Comparison of ENCODE assay signal across 26 cellular contexts in genomic region chr22:19371893-19372292, GRCh38.
"Had no signal": no experiment of that assay in that cellular context is flagged by ENCODE, and none has a peak within 500 bp of the region (broad histone marks: within the 10 kb centered on the region; RNA-seq: fewer than 3 reads in every experiment).

No MANE protein-coding gene starts in this region.

- H3K9me3 ChIP-seq: left ventricle myocardium inferior, mucosa of descending colon, pancreas, prostate gland, sigmoid colon, spleen, suprapubic skin, thoracic aorta, tibial artery, upper lobe of right lung had no signal

- H3K27me3 Mint-ChIP-seq: naive thymus-derived CD8-positive, alpha-beta T cell; stimulated activated naive CD8-positive, alpha-beta T cell treated with anti-CD3 and anti-CD28 coated beads, Interleukin-15, Interleukin-2, amounts not matched to agents 100 ng/mL and 50 ng/mL, for 24 hours had no signal

- H3K4me1 ChIP-seq: left ventricle myocardium inferior, pancreas, prostate gland, sigmoid colon, suprapubic skin, tibial artery, upper lobe of right lung had no signal

- DNase-seq: head of caudate nucleus; hippocampal formation; kidney; left ventricle myocardium inferior; midbrain; mucosa of descending colon; naive thymus-derived CD8-positive, alpha-beta T cell; pancreas; posterior cingulate gyrus; retina; right cardiac atrium; small intestine; spleen; stimulated activated CD4-positive, alpha-beta T cell treated with anti-CD3 and anti-CD28 coated beads, Interleukin-4, amount 100 ng/mL, for 24 hours; stimulated activated naive CD4-positive, alpha-beta T cell; tibial artery; trophoblast cell; upper lobe of right lung had no signal

- H3K27ac ChIP-seq: left ventricle myocardium inferior, pancreas, prostate gland, sigmoid colon, spleen, suprapubic skin, thoracic aorta, tibial artery, upper lobe of right lung had no signal

- H3K4me1 Mint-ChIP-seq: naive thymus-derived CD8-positive, alpha-beta T cell had no signal

- ATAC-seq: mucosa of descending colon; naive thymus-derived CD8-positive, alpha-beta T cell; pancreas; right cardiac atrium; upper lobe of right lung had no signal

- H3K27ac Mint-ChIP-seq: naive thymus-derived CD8-positive, alpha-beta T cell; stimulated activated naive CD8-positive, alpha-beta T cell treated with anti-CD3 and anti-CD28 coated beads, Interleukin-15, Interleukin-2, amounts not matched to agents 100 ng/mL and 50 ng/mL, for 24 hours had no signal

- H3K27me3 ChIP-seq: pancreas, sigmoid colon, spleen, suprapubic skin, tibial artery, upper lobe of right lung had no signal

- H3K9me3 Mint-ChIP-seq: naive thymus-derived CD8-positive, alpha-beta T cell; stimulated activated naive CD8-positive, alpha-beta T cell treated with anti-CD3 and anti-CD28 coated beads, Interleukin-15, Interleukin-2, amounts not matched to agents 100 ng/mL and 50 ng/mL, for 24 hours had no signal

- H3K4me3 ChIP-seq: left ventricle myocardium inferior, lung, mucosa of descending colon, pancreas, prostate gland, sigmoid colon, spleen, suprapubic skin, thoracic aorta, tibial artery, upper lobe of right lung had no signal

- FAIRE-seq: islet of Langerhans, kidney, pancreas, small intestine, urothelium cell line had no signal

- H3K4me3 Mint-ChIP-seq: naive thymus-derived CD8-positive, alpha-beta T cell; stimulated activated naive CD8-positive, alpha-beta T cell treated with anti-CD3 and anti-CD28 coated beads, Interleukin-15, Interleukin-2, amounts not matched to agents 100 ng/mL and 50 ng/mL, for 24 hours had no signal
